5 cellular contexts compared by ENCODE assay signal in genomic region chr6:72580950-72581349, GRCh38. TPM values are rescaled to one million over a fixed set of nuclear protein-coding genes. Genes with fewer than 3 reads are reported as not detected.
"Had no signal": no experiment of that assay in that cellular context is flagged by ENCODE, and none has a peak within 500 bp of the region (broad histone marks: within the 10 kb centered on the region; RNA-seq: fewer than 3 reads in every experiment).

No MANE protein-coding gene starts in this region.

RNA-seq across cellular contexts. Expression of gene KCNQ5, which starts 40.9 kb away (rescaled TPM):
- total RNA-seq: PC-3, Right ventricle myocardium inferior, Right ventricle myocardium superior, RPMI7951, SJCRH30 had no signal
